In the genomic region with DNA sequence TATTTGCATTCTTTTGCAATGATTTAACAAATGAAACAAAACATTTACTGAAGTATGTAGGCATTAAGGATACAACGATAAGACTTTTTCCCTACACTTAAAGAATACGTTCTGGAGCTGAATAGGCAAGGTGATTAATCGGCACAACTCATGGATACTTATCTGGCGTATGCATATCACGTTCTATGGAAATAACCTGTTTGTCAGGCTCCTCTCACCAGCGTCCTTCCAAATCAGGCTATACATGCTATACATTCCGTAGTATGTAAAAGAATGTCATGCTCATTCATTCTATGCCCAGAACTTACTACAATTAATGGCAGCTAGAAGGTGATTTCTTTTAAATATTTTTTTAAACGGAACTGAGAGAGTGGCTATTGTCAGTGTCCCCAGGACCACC, we compare ENCODE assay signal across 24 cellular contexts. TPM values are rescaled to one million over a fixed set of nuclear protein-coding genes. Genes with fewer than 3 reads are reported as not detected.
DNase-seq lines count a peak whose midpoint lies in the region; ATAC-seq, FAIRE-seq and TF ChIP-seq lines count a peak whose summit lies in the region.
"Had no signal": no experiment of that assay in that cellular context is flagged by ENCODE, and none has a peak within 500 bp of the region (broad histone marks: within the 10 kb centered on the region; RNA-seq: fewer than 3 reads in every experiment).

No MANE protein-coding gene starts in this region.

- no peak for TF ChIP-seq POLR2A in A549 (IDR thresholded peaks at IDR 0.05; ENCODE audit: low read length)

- no peak for TF ChIP-seq EP300 in A549 (IDR thresholded peaks at IDR 0.05)

- no peaks in the 10 kb centered on the region for H3K9me3 ChIP-seq in A549
- no peaks in the 10 kb centered on the region for H3K9me3 ChIP-seq in trophoblast cell (ENCODE audit: insufficient read depth, low read depth, low read length)
- H3K9me3 ChIP-seq: BE2C had no signal

- CTCF ChIA-PET in A549 (lab: Yijun Ruan, JAX): no interaction called here

- H3K4me2 ChIP-seq in A549 (no peak overlapping the region), trophoblast cell (ENCODE audit: low read length) (no peak overlapping the region)
- H3K4me2 ChIP-seq: BLaER1 treated with 17β-estradiol and CSF1 and Interleukin-3, amounts not matched to agents 10 nM and 100 nM had no signal

- no peak overlapping the region for H2AFZ ChIP-seq in trophoblast cell (ENCODE audit: insufficient read depth, low read length, poor library complexity)
- H2AFZ ChIP-seq: GM23248 had no signal

- H2BK120ac ChIP-seq in trophoblast cell (ENCODE audit: insufficient read depth, low read length, poor library complexity): no peak overlapping the region

- H3K36me3 ChIP-seq in bronchial epithelial cell (ENCODE audit: control insufficient read depth, insufficient read depth, low read length) (no peaks in the 10 kb centered on the region), trophoblast cell (ENCODE audit: control insufficient read depth in 1 of 2, insufficient read depth in 2 of 2, low read length in 2 of 2) (no peaks in the 10 kb centered on the region)
- H3K36me3 ChIP-seq: BE2C; BLaER1 treated with 17β-estradiol and CSF1 and Interleukin-3, amounts not matched to agents 10 nM and 100 nM had no signal

- 78% methylated on average over 8 of the region's 8 CpGs for WGBS in A549 (ENCODE audit: missing lambda C conversion rate)
- WGBS in trophoblast cell (ENCODE audit: extremely low coverage, insufficient coverage, insufficient read length): no CpG with 5 or more reads among the region's 8 CpGs

- POLR2A ChIA-PET in A549 (lab: Yijun Ruan, JAX): no interaction called here

- no peak overlapping the region for H3K23ac ChIP-seq in trophoblast cell (ENCODE audit: low read length)

- H3K4ac ChIP-seq in trophoblast cell (ENCODE audit: low read depth, low read length): no peak overlapping the region

- no peak overlapping the region for H2AK5ac ChIP-seq in trophoblast cell (ENCODE audit: low read length)

- TF ChIP-seq CTCF in A549 (IDR thresholded peaks at IDR 0.05) (no peak), bronchial epithelial cell (IDR thresholded peaks at IDR 0.05; ENCODE audit: insufficient read depth, low read length, severe bottlenecking) (no peak)

- no peak overlapping the region for H4K8ac ChIP-seq in trophoblast cell (ENCODE audit: low read depth, low read length)

- H3K27me3 ChIP-seq in bronchial epithelial cell (ENCODE audit: control insufficient read depth, insufficient read depth, low read length) (no peaks in the 10 kb centered on the region), trophoblast cell (ENCODE audit: insufficient read depth, low read length) (no peaks in the 10 kb centered on the region)

- H3K79me2 ChIP-seq in trophoblast cell (ENCODE audit: control insufficient read depth, insufficient read depth, low read length, poor library complexity): no peaks in the 10 kb centered on the region

- H2BK5ac ChIP-seq in trophoblast cell (ENCODE audit: low read depth, low read length, poor library complexity): no peak overlapping the region

- FAIRE-seq in A549 (lab: Jason Lieb, UNC) (peak; percentile 67), bronchial epithelial cell (lab: Jason Lieb, UNC) (no peak)
- FAIRE-seq: A204.1, GM12891, GM18507, H1 had no signal

- ATAC-seq in A549: no peak
- ATAC-seq in GM18519 (IDR thresholded peaks at IDR 0.05; ENCODE audit: low FRiP score, unreplicated experiment): no peak
- ATAC-seq in GM21360 (IDR thresholded peaks at IDR 0.05; ENCODE audit: unreplicated experiment): no peak
- ATAC-seq: HCT116 had no signal

- no peak overlapping the region for H3K27ac ChIP-seq in A549
- no peak overlapping the region for H3K27ac ChIP-seq in trophoblast cell (ENCODE audit: low read depth, low read length)
- H3K27ac ChIP-seq: 22Rv1; BLaER1 treated with 17β-estradiol and CSF1 and Interleukin-3, amounts not matched to agents 10 nM and 100 nM; GM23248 had no signal

- H3K9ac ChIP-seq in trophoblast cell (ENCODE audit: low read length): no peak overlapping the region
- H3K9ac ChIP-seq: BLaER1 treated with 17β-estradiol and CSF1 and Interleukin-3, amounts not matched to agents 10 nM and 100 nM; GM23248 had no signal

- H4K12ac ChIP-seq in trophoblast cell (ENCODE audit: low read depth, low read length): no peak overlapping the region

- no peak overlapping the region for H4K91ac ChIP-seq in trophoblast cell (ENCODE audit: low read depth, low read length)

- no peak overlapping the region for H2BK12ac ChIP-seq in trophoblast cell (ENCODE audit: low read length)

- TF ChIP-seq RAD21 in A549 (conservative IDR thresholded peaks at IDR 0.05 in 1 of 2, IDR thresholded peaks at IDR 0.05 in 1 of 2): no peak

- no peak overlapping the region for H3K14ac ChIP-seq in trophoblast cell (ENCODE audit: low read length)

- H3K4me1 ChIP-seq in A549: no peaks in the 10 kb centered on the region
- H3K4me1 ChIP-seq in trophoblast cell (ENCODE audit: control insufficient read depth in 1 of 2, insufficient read depth in 2 of 2, low read length in 2 of 2): no peaks in the 10 kb centered on the region
- H3K4me1 ChIP-seq: BE2C; BLaER1 treated with 17β-estradiol and CSF1 and Interleukin-3, amounts not matched to agents 10 nM and 100 nM had no signal

- DNase-seq in A549 (ENCODE audit: low read depth in 1 of 2, low spot score in 1 of 2) (no peak), bronchial epithelial cell (ENCODE audit: low read depth) (peak; percentile 60), trophoblast cell (peak; percentile 58 to 79)
- no peak for DNase-seq in activated CD8-positive, alpha-beta memory T cell treated with anti-CD3 and anti-CD28 coated beads for 24 hours
- DNase-seq: ACHN; AML-193; BE2C; CD4-positive, alpha-beta T cell; CD8-positive, alpha-beta memory T cell; DMS53; DMS79 treated with DMSO at 0.1 percent for 48 hours; GF-D8; GM23248; H7 had no signal

- H3K4me3 ChIP-seq in A549: no peak overlapping the region
- H3K4me3 ChIP-seq in bronchial epithelial cell (ENCODE audit: low read depth, low read length): no peak overlapping the region
- no peak overlapping the region for H3K4me3 ChIP-seq in trophoblast cell (ENCODE audit: low read depth, low read length)
- H3K4me3 ChIP-seq: BLaER1 treated with 17β-estradiol and CSF1 and Interleukin-3, amounts not matched to agents 10 nM and 100 nM; GM23248 had no signal

- no peaks in the 10 kb centered on the region for H3K79me1 ChIP-seq in trophoblast cell (ENCODE audit: low read length)

- H3K18ac ChIP-seq in trophoblast cell (ENCODE audit: low read length): no peak overlapping the region

TF ChIP-seq in A549, 52 proteins besides CTCF, POLR2A, EP300 and RAD21:
- TF ChIP-seq MAFK (IDR thresholded peaks at IDR 0.05; ENCODE audit: partially characterized antibody): no peak
- TF ChIP-seq ZSCAN20 (CRISPR knock-in tag; IDR thresholded peaks at IDR 0.05): no peak
- TF ChIP-seq, protein P1, sequence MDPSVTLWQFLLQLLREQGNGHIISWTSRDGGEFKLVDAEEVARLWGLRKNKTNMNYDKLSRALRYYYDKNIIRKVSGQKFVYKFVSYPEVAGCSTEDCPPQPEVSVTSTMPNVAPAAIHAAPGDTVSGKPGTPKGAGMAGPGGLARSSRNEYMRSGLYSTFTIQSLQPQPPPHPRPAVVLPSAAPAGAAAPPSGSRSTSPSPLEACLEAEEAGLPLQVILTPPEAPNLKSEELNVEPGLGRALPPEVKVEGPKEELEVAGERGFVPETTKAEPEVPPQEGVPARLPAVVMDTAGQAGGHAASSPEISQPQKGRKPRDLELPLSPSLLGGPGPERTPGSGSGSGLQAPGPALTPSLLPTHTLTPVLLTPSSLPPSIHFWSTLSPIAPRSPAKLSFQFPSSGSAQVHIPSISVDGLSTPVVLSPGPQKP (IDR thresholded peaks at IDR 0.05; ENCODE audit: low read depth, low read length): no peak
- TF ChIP-seq BHLHE40 (IDR thresholded peaks at IDR 0.05; ENCODE audit: low read depth, low read length): no peak

RNA-seq across cellular contexts. Expression of a gene that starts 25.6 kb away (rescaled TPM):
- polyA plus RNA-seq in A549 (2011; rRNA removed) (2.4 and 2.7 TPM in 2 replicates), A549 (2017; fragmentation: RNase III; extraction: RNeasy Plus Mini Kit Qiagen cat#74134 plus additional on column Dnase treatment) (0.62 to 0.96 TPM (median 0.81 TPM) in 3 replicates)
- 0.28 and 0.31 TPM in 2 replicates for polyA plus RNA-seq in A549 (2012; cell fraction: cytosol; rRNA removed)
- 0.23 and 0.43 TPM in 2 replicates for polyA plus RNA-seq in A549 (2012; cell fraction: nucleus; rRNA removed)
- 1.4 and 3.8 TPM in 2 replicates for polyA minus RNA-seq in A549 (2011; rRNA and poly(A)+ RNA removed)
- 2.0 and 2.1 TPM in 2 replicates for total RNA-seq in bronchial epithelial cell
- 1.7 and 1.8 TPM in 2 replicates for polyA plus RNA-seq in trophoblast cell (2013)

RNA-seq across cellular contexts. Expression of a gene that starts 57.9 kb away (rescaled TPM):
- polyA plus RNA-seq in A549 (2011; rRNA removed): not detected in 2 replicates
- not detected in 2 replicates for polyA plus RNA-seq in A549 (2012; cell fraction: cytosol; rRNA removed)
- polyA plus RNA-seq in A549 (2012; cell fraction: nucleus; rRNA removed): not detected in 2 replicates
- polyA plus RNA-seq in A549 (2017; fragmentation: RNase III; extraction: RNeasy Plus Mini Kit Qiagen cat#74134 plus additional on column Dnase treatment): not detected in 3 replicates
- polyA minus RNA-seq in A549 (2011; rRNA and poly(A)+ RNA removed): not detected in 2 replicates
- total RNA-seq in bronchial epithelial cell: 0.26 TPM in 1 of 2 replicates, not detected in the other
- polyA plus RNA-seq in trophoblast cell (2013): 0.31 and 0.33 TPM in 2 replicates
- total RNA-seq: CD4-positive, alpha-beta T cell; GM23248 had no signal
- polyA plus RNA-seq: CD14-positive monocyte; CD8-positive, alpha-beta memory T cell; GM23248 had no signal

Comparison
In these comparisons a context has a peak if more than half of its experiments do, and no peak if none do; other contexts are left out.
1. DNase-seq: peak in bronchial epithelial cell (single experiment) and trophoblast cell (2 of 2); none in A549 (0 of 2) and activated CD8-positive, alpha-beta memory T cell treated with anti-CD3 and anti-CD28 coated beads for 24 hours (single experiment).